In the genomic region with DNA sequence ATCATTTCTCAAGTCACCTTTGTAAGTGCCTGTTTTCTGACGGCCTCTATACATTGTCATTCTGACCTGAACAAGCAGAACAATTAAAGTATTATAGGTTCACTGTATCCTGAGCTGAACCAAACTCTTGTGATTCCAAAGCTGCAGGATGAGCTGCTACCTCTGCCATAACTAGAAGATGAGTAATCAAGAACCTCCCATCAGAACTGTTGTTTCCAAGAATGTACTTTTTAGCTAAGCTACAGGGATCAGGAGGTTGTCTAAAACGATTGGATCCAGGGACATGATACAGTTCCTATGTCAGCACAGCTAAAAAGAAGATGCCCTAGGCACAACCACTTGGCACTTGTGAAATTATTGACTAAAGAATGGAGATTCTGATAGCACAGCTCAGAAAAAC, we compare ENCODE assay signal across 1 cellular context.
TF ChIP-seq lines count a peak whose summit lies in the region.

No MANE protein-coding gene starts in this region.

TF ChIP-seq in SK-N-SH treated with all-trans-retinoic acid at 6 μM for 48 hours, 23 proteins besides CTCF, POLR2A, EP300 and RAD21 (continued from another document):
- TF ChIP-seq, protein P1, sequence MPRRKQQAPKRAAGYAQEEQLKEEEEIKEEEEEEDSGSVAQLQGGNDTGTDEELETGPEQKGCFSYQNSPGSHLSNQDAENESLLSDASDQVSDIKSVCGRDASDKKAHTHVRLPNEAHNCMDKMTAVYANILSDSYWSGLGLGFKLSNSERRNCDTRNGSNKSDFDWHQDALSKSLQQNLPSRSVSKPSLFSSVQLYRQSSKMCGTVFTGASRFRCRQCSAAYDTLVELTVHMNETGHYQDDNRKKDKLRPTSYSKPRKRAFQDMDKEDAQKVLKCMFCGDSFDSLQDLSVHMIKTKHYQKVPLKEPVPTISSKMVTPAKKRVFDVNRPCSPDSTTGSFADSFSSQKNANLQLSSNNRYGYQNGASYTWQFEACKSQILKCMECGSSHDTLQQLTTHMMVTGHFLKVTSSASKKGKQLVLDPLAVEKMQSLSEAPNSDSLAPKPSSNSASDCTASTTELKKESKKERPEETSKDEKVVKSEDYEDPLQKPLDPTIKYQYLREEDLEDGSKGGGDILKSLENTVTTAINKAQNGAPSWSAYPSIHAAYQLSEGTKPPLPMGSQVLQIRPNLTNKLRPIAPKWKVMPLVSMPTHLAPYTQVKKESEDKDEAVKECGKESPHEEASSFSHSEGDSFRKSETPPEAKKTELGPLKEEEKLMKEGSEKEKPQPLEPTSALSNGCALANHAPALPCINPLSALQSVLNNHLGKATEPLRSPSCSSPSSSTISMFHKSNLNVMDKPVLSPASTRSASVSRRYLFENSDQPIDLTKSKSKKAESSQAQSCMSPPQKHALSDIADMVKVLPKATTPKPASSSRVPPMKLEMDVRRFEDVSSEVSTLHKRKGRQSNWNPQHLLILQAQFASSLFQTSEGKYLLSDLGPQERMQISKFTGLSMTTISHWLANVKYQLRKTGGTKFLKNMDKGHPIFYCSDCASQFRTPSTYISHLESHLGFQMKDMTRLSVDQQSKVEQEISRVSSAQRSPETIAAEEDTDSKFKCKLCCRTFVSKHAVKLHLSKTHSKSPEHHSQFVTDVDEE (CRISPR knock-in tag; IDR thresholded peaks at IDR 0.05), result no peak
- TF ChIP-seq ZNF8 (CRISPR knock-in tag; IDR thresholded peaks at IDR 0.05) (no peak), BACH2 (CRISPR knock-in tag; IDR thresholded peaks at IDR 0.05; ENCODE audit: borderline replicate concordance) (no peak), ZNF70 (CRISPR knock-in tag; IDR thresholded peaks at IDR 0.05) (no peak), GLIS3 (CRISPR knock-in tag; IDR thresholded peaks at IDR 0.05) (no peak), ESRRG (CRISPR knock-in tag; IDR thresholded peaks at IDR 0.05) (no peak), ZFP30 (CRISPR knock-in tag; IDR thresholded peaks at IDR 0.05) (no peak), ZFP3 (CRISPR knock-in tag; IDR thresholded peaks at IDR 0.05) (no peak), ISL1 (CRISPR knock-in tag; IDR thresholded peaks at IDR 0.05) (no peak), RARB (CRISPR knock-in tag; IDR thresholded peaks at IDR 0.05) (no peak), PPARA (CRISPR knock-in tag; IDR thresholded peaks at IDR 0.05; ENCODE audit: borderline replicate concordance) (no peak)
- TF ChIP-seq, protein P2, sequence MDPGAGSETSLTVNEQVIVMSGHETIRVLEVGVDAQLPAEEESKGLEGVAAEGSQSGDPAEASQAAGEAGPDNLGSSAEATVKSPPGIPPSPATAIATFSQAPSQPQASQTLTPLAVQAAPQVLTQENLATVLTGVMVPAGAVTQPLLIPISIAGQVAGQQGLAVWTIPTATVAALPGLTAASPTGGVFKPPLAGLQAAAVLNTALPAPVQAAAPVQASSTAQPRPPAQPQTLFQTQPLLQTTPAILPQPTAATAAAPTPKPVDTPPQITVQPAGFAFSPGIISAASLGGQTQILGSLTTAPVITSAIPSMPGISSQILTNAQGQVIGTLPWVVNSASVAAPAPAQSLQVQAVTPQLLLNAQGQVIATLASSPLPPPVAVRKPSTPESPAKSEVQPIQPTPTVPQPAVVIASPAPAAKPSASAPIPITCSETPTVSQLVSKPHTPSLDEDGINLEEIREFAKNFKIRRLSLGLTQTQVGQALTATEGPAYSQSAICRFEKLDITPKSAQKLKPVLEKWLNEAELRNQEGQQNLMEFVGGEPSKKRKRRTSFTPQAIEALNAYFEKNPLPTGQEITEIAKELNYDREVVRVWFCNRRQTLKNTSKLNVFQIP (CRISPR knock-in tag; IDR thresholded peaks at IDR 0.05; ENCODE audit: borderline replicate concordance, low read depth), result no peak
- TF ChIP-seq, protein P3, sequence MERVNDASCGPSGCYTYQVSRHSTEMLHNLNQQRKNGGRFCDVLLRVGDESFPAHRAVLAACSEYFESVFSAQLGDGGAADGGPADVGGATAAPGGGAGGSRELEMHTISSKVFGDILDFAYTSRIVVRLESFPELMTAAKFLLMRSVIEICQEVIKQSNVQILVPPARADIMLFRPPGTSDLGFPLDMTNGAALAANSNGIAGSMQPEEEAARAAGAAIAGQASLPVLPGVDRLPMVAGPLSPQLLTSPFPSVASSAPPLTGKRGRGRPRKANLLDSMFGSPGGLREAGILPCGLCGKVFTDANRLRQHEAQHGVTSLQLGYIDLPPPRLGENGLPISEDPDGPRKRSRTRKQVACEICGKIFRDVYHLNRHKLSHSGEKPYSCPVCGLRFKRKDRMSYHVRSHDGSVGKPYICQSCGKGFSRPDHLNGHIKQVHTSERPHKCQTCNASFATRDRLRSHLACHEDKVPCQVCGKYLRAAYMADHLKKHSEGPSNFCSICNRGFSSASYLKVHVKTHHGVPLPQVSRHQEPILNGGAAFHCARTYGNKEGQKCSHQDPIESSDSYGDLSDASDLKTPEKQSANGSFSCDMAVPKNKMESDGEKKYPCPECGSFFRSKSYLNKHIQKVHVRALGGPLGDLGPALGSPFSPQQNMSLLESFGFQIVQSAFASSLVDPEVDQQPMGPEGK (CRISPR knock-in tag; IDR thresholded peaks at IDR 0.05; ENCODE audit: borderline replicate concordance), result no peak
- TF ChIP-seq, protein P4, sequence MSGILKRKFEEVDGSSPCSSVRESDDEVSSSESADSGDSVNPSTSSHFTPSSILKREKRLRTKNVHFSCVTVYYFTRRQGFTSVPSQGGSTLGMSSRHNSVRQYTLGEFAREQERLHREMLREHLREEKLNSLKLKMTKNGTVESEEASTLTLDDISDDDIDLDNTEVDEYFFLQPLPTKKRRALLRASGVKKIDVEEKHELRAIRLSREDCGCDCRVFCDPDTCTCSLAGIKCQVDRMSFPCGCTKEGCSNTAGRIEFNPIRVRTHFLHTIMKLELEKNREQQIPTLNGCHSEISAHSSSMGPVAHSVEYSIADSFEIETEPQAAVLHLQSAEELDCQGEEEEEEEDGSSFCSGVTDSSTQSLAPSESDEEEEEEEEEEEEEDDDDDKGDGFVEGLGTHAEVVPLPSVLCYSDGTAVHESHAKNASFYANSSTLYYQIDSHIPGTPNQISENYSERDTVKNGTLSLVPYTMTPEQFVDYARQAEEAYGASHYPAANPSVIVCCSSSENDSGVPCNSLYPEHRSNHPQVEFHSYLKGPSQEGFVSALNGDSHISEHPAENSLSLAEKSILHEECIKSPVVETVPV (CRISPR knock-in tag; IDR thresholded peaks at IDR 0.05), result no peak
